In the genomic region with DNA sequence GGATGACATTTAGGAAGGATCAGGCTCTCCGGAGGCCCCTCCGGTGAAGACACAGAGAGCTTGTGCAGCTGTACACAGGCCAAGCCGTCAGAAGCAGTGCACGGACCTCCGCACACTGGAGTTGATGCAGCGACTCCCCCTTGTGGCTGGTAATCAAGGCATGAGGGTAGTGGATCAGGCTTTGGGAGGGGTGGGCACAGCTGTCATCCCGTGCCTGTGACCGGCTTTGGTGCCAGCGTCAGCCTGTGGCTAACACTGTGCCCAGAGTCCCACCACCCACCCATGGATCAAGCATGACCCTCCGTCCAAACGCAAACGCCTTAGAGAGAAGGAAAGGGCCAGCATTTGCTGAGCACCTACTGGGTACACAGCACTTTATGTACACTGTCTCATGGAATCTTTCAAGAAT, we compare ENCODE assay signal across 8 cellular contexts.
DNase-seq lines count a peak whose midpoint lies in the region; ATAC-seq lines count a peak whose summit lies in the region.

No MANE protein-coding gene starts in this region.

- no peak for ATAC-seq in HG02571 (IDR thresholded peaks at IDR 0.05; ENCODE audit: unreplicated experiment)

- DNase-seq in DMS 273 (lab: John Stamatoyannopoulos, UW; ENCODE audit: unreplicated experiment) (peak; percentile 84), DMS 273 treated with DMSO at 0.1 percent for 48 hours (lab: John Stamatoyannopoulos, UW) (no peak), Kasumi-1 (lab: John Stamatoyannopoulos, UW) (peak; percentile 64 to 65), T follicular helper cell (ENCODE audit: low read depth) (peak; percentile 10), left kidney (ENCODE audit: low read depth, low spot score) (peak; percentile 90)
- DNase-seq in central memory CD4-positive, alpha-beta T cell = peak; percentile 8
- DNase-seq in stimulated activated CD4-positive, alpha-beta T cell treated with anti-CD3 and anti-CD28 coated beads, Interleukin-4, amount 100 ng/mL, for 48 hours (ENCODE audit: low read depth in 2 of 2) = peak; percentile 28 to 38
